8 cellular contexts compared by ENCODE assay signal in the genomic region with DNA sequence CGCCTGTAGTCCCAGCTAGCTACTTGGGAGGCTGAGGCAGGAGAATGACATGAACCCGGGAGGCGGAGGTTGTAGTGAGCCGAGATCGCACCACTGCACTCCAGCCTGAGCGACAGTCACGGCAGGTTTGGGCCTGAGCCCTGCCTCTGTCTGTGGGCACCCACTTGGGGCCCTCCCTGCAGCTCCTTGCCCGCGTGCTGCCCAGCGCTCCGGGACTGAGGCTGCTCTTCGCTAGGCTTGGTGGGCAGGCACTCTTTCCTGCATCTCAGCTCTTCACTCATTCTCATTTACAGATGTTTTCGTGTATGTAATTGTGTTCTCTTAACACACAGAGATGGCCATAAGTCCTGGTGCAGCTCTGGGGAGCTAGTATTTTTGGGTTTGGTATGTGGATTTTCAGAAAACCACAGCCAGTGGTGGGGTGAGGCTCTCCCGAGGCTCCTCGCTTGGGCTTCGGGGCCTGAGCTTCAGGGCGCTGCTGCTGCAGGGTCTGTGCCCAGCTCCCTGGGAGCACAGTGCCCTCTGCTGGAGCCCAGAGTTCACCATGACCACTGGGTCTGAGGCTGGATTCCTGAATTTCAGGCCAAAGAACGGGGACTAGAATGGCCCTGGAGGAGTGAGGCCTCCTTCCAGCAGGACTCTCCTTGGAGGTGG. TPM values are rescaled to one million over a fixed set of nuclear protein-coding genes. Genes with fewer than 3 reads are reported as not detected.
DNase-seq lines count a peak whose midpoint lies in the region; ATAC-seq and TF ChIP-seq lines count a peak whose summit lies in the region.

No MANE protein-coding gene starts in this region.

- H3K36me3 ChIP-seq in CD8-positive, alpha-beta memory T cell (ENCODE audit: insufficient read depth, low read length), result peaks cover 43% of the 10 kb centered on the region
- H3K36me3 ChIP-seq in RWPE2 (ENCODE audit: low read depth), result peaks cover 52% of the 10 kb centered on the region
- H3K36me3 ChIP-seq in parathyroid adenoma (ENCODE audit: control insufficient read depth, insufficient read depth, low read length), result no peaks in the 10 kb centered on the region
- H3K36me3 ChIP-seq in transverse colon, result peaks cover 0 to 20% (median 8%) of the 10 kb centered on the region in 4 donors

- POLR2A ChIA-PET in CD8-positive, alpha-beta memory T cell (lab: Charles Lee), result interaction anchor here (0.6 kb wide), 1 partner anchor 16 kb away, joined by 3 read pairs; a partner anchor contains a TSS

- no peaks in the 10 kb centered on the region for H3K9me3 Mint-ChIP-seq in CD8-positive, alpha-beta memory T cell

- no peaks in the 10 kb centered on the region for H3K27me3 ChIP-seq in CD8-positive, alpha-beta memory T cell (ENCODE audit: insufficient read depth, low read length, poor library complexity, severe bottlenecking)
- no peaks in the 10 kb centered on the region for H3K27me3 ChIP-seq in RWPE2 (ENCODE audit: insufficient read depth, poor library complexity, severe bottlenecking)
- no peaks in the 10 kb centered on the region for H3K27me3 ChIP-seq in parathyroid adenoma (ENCODE audit: control insufficient read depth, insufficient read depth, low read length)
- H3K27me3 ChIP-seq in transverse colon, result no peaks in the 10 kb centered on the region

- H3K4me1 Mint-ChIP-seq in CD8-positive, alpha-beta memory T cell, result peaks cover 60 to 78% (median 77%) of the 10 kb centered on the region in 3 donors

- ATAC-seq in RWPE2 (ENCODE audit: low read depth) (peak; percentile 88), GM19328 (IDR thresholded peaks at IDR 0.05; ENCODE audit: unreplicated experiment) (no peak)

- no peak for TF ChIP-seq EP300 in transverse colon (IDR thresholded peaks at IDR 0.05; ENCODE audit: low read depth)

- H3K4me3 Mint-ChIP-seq in CD8-positive, alpha-beta memory T cell, result peak overlapping the region in 4 of 7 donors; percentile 37 to 66 (median 52)

- peaks cover 48% of the 10 kb centered on the region for H3K4me1 ChIP-seq in CD8-positive, alpha-beta memory T cell (ENCODE audit: insufficient read depth, low read length)
- H3K4me1 ChIP-seq in RWPE2 (ENCODE audit: insufficient read depth, poor library complexity, severe bottlenecking), result peaks cover 19% of the 10 kb centered on the region
- H3K4me1 ChIP-seq in parathyroid adenoma, result peaks cover 30% of the 10 kb centered on the region
- peaks cover 20 to 50% (median 40%) of the 10 kb centered on the region in 4 donors for H3K4me1 ChIP-seq in transverse colon

- in situ Hi-C loops in transverse colon (cut with MboI; ENCODE audit: low pct_ligation_motif_present in 1 of 4, low pct_unique_long_range_greater_than_20kb in 1 of 4, low sequenced_read_pairs in 3 of 4), result loop anchor here in 3 of 4 donors (10.0 to 25.0 kb wide), 3 partner anchors 252 to 385 kb away; a partner anchor contains a TSS

- H3K9ac ChIP-seq in parathyroid adenoma, result no peak overlapping the region

- intact Hi-C loops in transverse colon (cut with DNase I; ENCODE audit: low total_unique reads), result loop anchor here (5.0 kb wide), 1 partner anchor 255 kb away; no protein-coding TSS in a partner anchor

- peak; percentile 47 to 75 (median 51) for DNase-seq in CD8-positive, alpha-beta memory T cell
- DNase-seq in HK-2 (ENCODE audit: unreplicated experiment) (peak; percentile 57), RWPE2 (ENCODE audit: low spot score) (no peak), germinal center (ENCODE audit: low spot score) (peak; percentile 73), transverse colon (peak; percentile 80)
- peak; percentile 70 for DNase-seq in activated naive CD4-positive, alpha-beta T cell treated with anti-CD3 and anti-CD28 coated beads, Interleukin-2, amount 50 U/mL, for 16 hours

- no peaks in the 10 kb centered on the region for H3K9me3 ChIP-seq in CD8-positive, alpha-beta memory T cell (ENCODE audit: low read length)
- H3K9me3 ChIP-seq in RWPE2 (ENCODE audit: severe bottlenecking), result no peaks in the 10 kb centered on the region
- H3K9me3 ChIP-seq in parathyroid adenoma (ENCODE audit: control insufficient read depth, low read length), result no peaks in the 10 kb centered on the region
- H3K9me3 ChIP-seq in transverse colon, result no peaks in the 10 kb centered on the region

- no peak for TF ChIP-seq POLR2A in transverse colon (IDR thresholded peaks at IDR 0.05)

- 57% methylated on average over 17 of the region's 18 CpGs; no CpG with 5 or more reads in 1 of the 2 donors for WGBS in transverse colon (ENCODE audit: low coverage in 1 of 2), 2 donors

- H3K27me3 Mint-ChIP-seq in CD8-positive, alpha-beta memory T cell, result peaks cover 0 to 3% of the 10 kb centered on the region in 2 donors

- peaks cover 0 to 59% (median 9%) of the 10 kb centered on the region in 3 donors for H3K36me3 Mint-ChIP-seq in CD8-positive, alpha-beta memory T cell

- no peak overlapping the region for H3K4me3 ChIP-seq in CD8-positive, alpha-beta memory T cell (ENCODE audit: low read length)
- H3K4me3 ChIP-seq in RWPE2 (ENCODE audit: severe bottlenecking), result no peak overlapping the region
- H3K4me3 ChIP-seq in parathyroid adenoma (ENCODE audit: low read depth, low read length), result no peak overlapping the region
- H3K4me3 ChIP-seq in transverse colon, result no peak overlapping the region

- H2AFZ ChIP-seq in parathyroid adenoma, result no peak overlapping the region

- H3K27ac Mint-ChIP-seq in CD8-positive, alpha-beta memory T cell, result peak overlapping the region in 6 of 8 donors; percentile 7 to 91 (median 49)

- H3K27ac ChIP-seq in CD8-positive, alpha-beta memory T cell (ENCODE audit: low read depth, low read length), result no peak overlapping the region
- no peak overlapping the region for H3K27ac ChIP-seq in RWPE2 (ENCODE audit: poor library complexity, severe bottlenecking)
- H3K27ac ChIP-seq in parathyroid adenoma, result no peak overlapping the region
- H3K27ac ChIP-seq in transverse colon, result peak overlapping the region; percentile 39 to 78 (median 69)

- peaks cover 76% of the 10 kb centered on the region for H3K79me2 ChIP-seq in parathyroid adenoma

- CTCF ChIA-PET in CD8-positive, alpha-beta memory T cell (lab: Charles Lee), result interaction anchor here (0.7 to 3.2 kb wide), 28 partner anchors 9 to 459 kb away, joined by 3 to 25 read pairs (median 4); a partner anchor contains a TSS

- TF ChIP-seq CTCF in RWPE2 (IDR thresholded peaks at IDR 0.05; ENCODE audit: poor library complexity, severe bottlenecking) (peak; percentile 88), parathyroid adenoma (IDR thresholded peaks at IDR 0.05) (peak; percentile 95), transverse colon (IDR thresholded peaks at IDR 0.05) (peak; percentile 68 to 82 (median 77))

- no peak overlapping the region for H3K4me2 ChIP-seq in parathyroid adenoma (ENCODE audit: low read length)

RNA-seq across cellular contexts. Expression of a gene that starts 15.2 kb away (rescaled TPM):
- 10 to 100 TPM; 96.8 to 97.2 TPM for total RNA-seq in CD8-positive, alpha-beta memory T cell
- polyA plus RNA-seq in CD8-positive, alpha-beta memory T cell, result 24.6 TPM
- total RNA-seq in transverse colon, result 100 to 1,000 TPM in 1 of 4 donors, 10 to 100 TPM in 3; 84.2 to 153 (median 91.9) TPM

RNA-seq across cellular contexts. Expression of a gene that starts 49.0 kb away (rescaled TPM):
- not detected for total RNA-seq in CD8-positive, alpha-beta memory T cell
- not detected for polyA plus RNA-seq in CD8-positive, alpha-beta memory T cell
- not detected for total RNA-seq in transverse colon

RNA-seq across cellular contexts. Expression of a gene that starts 55.9 kb away (rescaled TPM):
- not detected for total RNA-seq in CD8-positive, alpha-beta memory T cell
- polyA plus RNA-seq in CD8-positive, alpha-beta memory T cell, result not detected
- under 1 TPM in 2 of 4 donors, not detected in 2; 0.32 to 0.55 TPM for total RNA-seq in transverse colon

Comparison
In these comparisons a context has a peak if more than half of its experiments do, and no peak if none do; other contexts are left out.
1. H3K27ac ChIP-seq: peak in transverse colon (4 of 4); none in CD8-positive, alpha-beta memory T cell (single experiment), RWPE2 (single experiment) and parathyroid adenoma (single experiment).
2. Peak in every context shown above with its lines, with median percentiles within 50 percentile points of each other: CTCF ChIP-seq.